In genomic region chr12:54324617-54325441, GRCh38 we compare ENCODE assay signal across 8 cellular contexts. TPM values are rescaled to one million over a fixed set of nuclear protein-coding genes. Genes with fewer than 3 reads are reported as not detected.
DNase-seq lines count a peak whose midpoint lies in the region; ATAC-seq and TF ChIP-seq lines count a peak whose summit lies in the region.

COPZ1 (plus strand) TSS chr12:54325131; CDS start chr12:54325164, 33 bp downstream.

- H3K36me3 Mint-ChIP-seq in activated CD8-positive, alpha-beta memory T cell treated with anti-CD3 and anti-CD28 coated beads, Interleukin-2, amount 10 ng/mL, durations not matched to agents 7 days and 5 days: peaks cover 1% of the 10 kb centered on the region
- H3K36me3 Mint-ChIP-seq in endodermal cell (ENCODE audit: low read depth): no peaks in the 10 kb centered on the region

- H3K9ac ChIP-seq in HUES48 (ENCODE audit: low read depth, low read length): peak within 1 kb of the TSS; percentile 95
- peak within 1 kb of the TSS; percentile 96 for H3K9ac ChIP-seq in NT2/D1 (ENCODE audit: insufficient read length, low read depth)
- peak within 1 kb of the TSS; percentile 97 for H3K9ac ChIP-seq in endodermal cell (ENCODE audit: extremely low read depth, low read length, poor library complexity, severe bottlenecking)
- peak within 1 kb of the TSS; percentile 86 for H3K9ac ChIP-seq in mesendoderm (ENCODE audit: low read length)

- H3K4me3 ChIP-seq in HUES48 (ENCODE audit: low read depth, low read length): peak within 1 kb of the TSS; percentile 95
- H3K4me3 ChIP-seq in NT2/D1 (ENCODE audit: insufficient read length, low read depth): peak within 1 kb of the TSS; percentile 94
- H3K4me3 ChIP-seq in endodermal cell (ENCODE audit: low read length): peak within 1 kb of the TSS; percentile 96
- peak within 1 kb of the TSS; percentile 83 for H3K4me3 ChIP-seq in mesendoderm (ENCODE audit: low read length)

- H3K4me3 Mint-ChIP-seq in activated CD8-positive, alpha-beta memory T cell treated with anti-CD3 and anti-CD28 coated beads, Interleukin-2, amount 10 ng/mL, durations not matched to agents 7 days and 5 days: peak within 1 kb of the TSS; percentile 93
- H3K4me3 Mint-ChIP-seq in endodermal cell: peak within 1 kb of the TSS; percentile 100

- CTCF ChIA-PET in activated CD8-positive, alpha-beta memory T cell treated with anti-CD3 and anti-CD28 coated beads, Interleukin-2, amount 10 ng/mL, durations not matched to agents 7 days and 5 days (lab: Charles Lee): interaction anchor here (0.6 to 7.1 kb wide), 33 partner anchors 8 to 176 kb away, joined by 3 to 53 read pairs (median 4); partner anchors contain the start of gene HNRNPA1

- no peaks in the 10 kb centered on the region for H3K27me3 Mint-ChIP-seq in activated CD8-positive, alpha-beta memory T cell treated with anti-CD3 and anti-CD28 coated beads, Interleukin-2, amount 10 ng/mL, durations not matched to agents 7 days and 5 days
- no peaks in the 10 kb centered on the region for H3K27me3 Mint-ChIP-seq in endodermal cell (ENCODE audit: insufficient read depth)

- no peak within 1 kb of the TSS for H3K23ac ChIP-seq in mesendoderm (ENCODE audit: low read length)

- no peak within 1 kb of the TSS for H4K8ac ChIP-seq in mesendoderm (ENCODE audit: low read depth, low read length)

- no peak within 1 kb of the TSS for H2BK15ac ChIP-seq in mesendoderm (replicated peaks; ENCODE audit: low read depth)

- H4K5ac ChIP-seq in mesendoderm (ENCODE audit: low read length): peak within 1 kb of the TSS; percentile 78

- H3K79me1 ChIP-seq in mesendoderm (ENCODE audit: low read length): no peaks in the 10 kb centered on the region

- peak; percentile 91 for TF ChIP-seq CTCF in endodermal cell (conservative IDR thresholded peaks at IDR 0.05)

- H2AK5ac ChIP-seq in mesendoderm (ENCODE audit: low read length): peak within 1 kb of the TSS; percentile 4

- peak within 1 kb of the TSS; percentile 93 for H3K4ac ChIP-seq in mesendoderm (ENCODE audit: low read depth, low read length)

- H2BK120ac ChIP-seq in mesendoderm (ENCODE audit: low read depth, low read length): no peak within 1 kb of the TSS

- peak within 1 kb of the TSS; percentile 73 for H3K4me2 ChIP-seq in mesendoderm (ENCODE audit: low read length)

- ATAC-seq in GM21390 (IDR thresholded peaks at IDR 0.05; ENCODE audit: unreplicated experiment): peak; percentile 99
- ATAC-seq in activated CD8-positive, alpha-beta memory T cell treated with anti-CD3 and anti-CD28 coated beads, Interleukin-2, amount 10 ng/mL, durations not matched to agents 7 days and 5 days: peak; percentile 99

- no peaks in the 10 kb centered on the region for H3K36me3 ChIP-seq in HUES48 (ENCODE audit: control insufficient read depth, insufficient read depth, low read length)
- peaks cover 3% of the 10 kb centered on the region for H3K36me3 ChIP-seq in NT2/D1 (ENCODE audit: insufficient read depth, insufficient read length, low read length)
- H3K36me3 ChIP-seq in endodermal cell (ENCODE audit: control insufficient read depth, insufficient read depth, low read length): no peaks in the 10 kb centered on the region
- no peaks in the 10 kb centered on the region for H3K36me3 ChIP-seq in mesendoderm (ENCODE audit: control insufficient read depth, insufficient read depth, low read length)

- H3K79me2 ChIP-seq in mesendoderm (ENCODE audit: control insufficient read depth, insufficient read depth, low read length): peaks cover 3% of the 10 kb centered on the region

- WGBS in endodermal cell (ENCODE audit: insufficient coverage in 1 of 2, insufficient read length in 1 of 2), 2 experiments: 2 to 3% methylated on average over 22 to 34 of the region's 34 CpGs
- no CpG with 5 or more reads among the region's 34 CpGs for WGBS in mesendoderm (ENCODE audit: extremely low coverage, insufficient coverage, low lambda C conversion rate)

- peak within 1 kb of the TSS; percentile 72 for H3K18ac ChIP-seq in mesendoderm (ENCODE audit: low read length)

- no peaks in the 10 kb centered on the region for H3K9me3 ChIP-seq in HUES48 (ENCODE audit: control insufficient read depth, insufficient read depth, low read length)
- H3K9me3 ChIP-seq in NT2/D1 (ENCODE audit: insufficient read depth, low read length): no peaks in the 10 kb centered on the region
- H3K9me3 ChIP-seq in endodermal cell (ENCODE audit: control insufficient read depth, low read length): no peaks in the 10 kb centered on the region

- H2BK5ac ChIP-seq in mesendoderm (ENCODE audit: low read length): peak within 1 kb of the TSS; percentile 56

- peak; percentile 92 for DNase-seq in D341Med (ENCODE audit: low spot score)
- DNase-seq in NT2/D1 (ENCODE audit: low read depth, low spot score): peak; percentile 99
- DNase-seq in activated CD8-positive, alpha-beta memory T cell treated with anti-CD3 and anti-CD28 coated beads, Interleukin-2, amount 10 ng/mL, durations not matched to agents 7 days and 5 days: peak; percentile 99
- peak; percentile 99 for DNase-seq in endodermal cell
- peak; percentile 100 for DNase-seq in mesendoderm
- DNase-seq in stimulated activated CD8-positive, alpha-beta memory T cell treated with anti-CD3 and anti-CD28 coated beads, Interleukin-15, amount 100 ng/mL, for 1 hour (ENCODE audit: low read depth): peak; percentile 83

- H3K4me1 ChIP-seq in HUES48 (ENCODE audit: control insufficient read depth, insufficient read depth, low read length) (peaks cover 13% of the 10 kb centered on the region), NT2/D1 (ENCODE audit: insufficient read depth, insufficient read length) (peaks cover 4% of the 10 kb centered on the region), endodermal cell (ENCODE audit: control insufficient read depth, insufficient read depth, low read length) (peaks cover 2% of the 10 kb centered on the region), mesendoderm (ENCODE audit: control insufficient read depth, low read depth, low read length) (peaks cover 2% of the 10 kb centered on the region)

- H3K56ac ChIP-seq in mesendoderm (ENCODE audit: low read length): peak within 1 kb of the TSS; percentile 90

- H3K27me3 ChIP-seq in HUES48 (ENCODE audit: control insufficient read depth, insufficient read depth, low read length): no peaks in the 10 kb centered on the region
- no peaks in the 10 kb centered on the region for H3K27me3 ChIP-seq in NT2/D1 (ENCODE audit: insufficient read depth, insufficient read length)
- no peaks in the 10 kb centered on the region for H3K27me3 ChIP-seq in endodermal cell (ENCODE audit: control insufficient read depth, insufficient read depth, low read length, poor library complexity, severe bottlenecking)
- no peaks in the 10 kb centered on the region for H3K27me3 ChIP-seq in mesendoderm (ENCODE audit: insufficient read depth, low read length, poor library complexity)

- H3K27ac Mint-ChIP-seq in activated CD8-positive, alpha-beta memory T cell treated with anti-CD3 and anti-CD28 coated beads, Interleukin-2, amount 10 ng/mL, durations not matched to agents 7 days and 5 days: peak within 1 kb of the TSS; percentile 91
- H3K27ac Mint-ChIP-seq in endodermal cell: peak within 1 kb of the TSS; percentile 100

- H3K9me3 Mint-ChIP-seq in activated CD8-positive, alpha-beta memory T cell treated with anti-CD3 and anti-CD28 coated beads, Interleukin-2, amount 10 ng/mL, durations not matched to agents 7 days and 5 days (ENCODE audit: low read depth): no peaks in the 10 kb centered on the region
- no peaks in the 10 kb centered on the region for H3K9me3 Mint-ChIP-seq in endodermal cell

- H3K27ac ChIP-seq in HUES48 (ENCODE audit: low read depth, low read length): peak within 1 kb of the TSS; percentile 76
- peak within 1 kb of the TSS; percentile 81 for H3K27ac ChIP-seq in endodermal cell (ENCODE audit: low read depth, low read length)
- H3K27ac ChIP-seq in mesendoderm (ENCODE audit: low read depth, low read length): no peak within 1 kb of the TSS

- H3K4me1 Mint-ChIP-seq in activated CD8-positive, alpha-beta memory T cell treated with anti-CD3 and anti-CD28 coated beads, Interleukin-2, amount 10 ng/mL, durations not matched to agents 7 days and 5 days: peaks cover 31% of the 10 kb centered on the region
- H3K4me1 Mint-ChIP-seq in endodermal cell: peaks cover 16% of the 10 kb centered on the region

RNA-seq across cellular contexts. Expression of gene COPZ1, which starts in this region (rescaled TPM):
- 100 to 1,000 TPM in 1 of 2 experiments, 10 to 100 TPM in 1; 90.8 to 104 TPM for total RNA-seq in activated CD8-positive, alpha-beta memory T cell treated with anti-CD3 and anti-CD28 coated beads, Interleukin-2, amount 10 ng/mL, durations not matched to agents 7 days and 5 days
- total RNA-seq in endodermal cell: 100 to 1,000 TPM; 153 to 183 TPM
- 138 TPM for polyA plus RNA-seq in endodermal cell (2013, experiment 1 of 2)
- polyA plus RNA-seq in endodermal cell (2013, experiment 2 of 2): 134 TPM
- polyA plus RNA-seq in mesendoderm (2013, experiment 1 of 2): 105 TPM
- 99.7 TPM for polyA plus RNA-seq in mesendoderm (2013, experiment 2 of 2)
